Comparison of ENCODE assay signal across 15 cellular contexts in the genomic region with DNA sequence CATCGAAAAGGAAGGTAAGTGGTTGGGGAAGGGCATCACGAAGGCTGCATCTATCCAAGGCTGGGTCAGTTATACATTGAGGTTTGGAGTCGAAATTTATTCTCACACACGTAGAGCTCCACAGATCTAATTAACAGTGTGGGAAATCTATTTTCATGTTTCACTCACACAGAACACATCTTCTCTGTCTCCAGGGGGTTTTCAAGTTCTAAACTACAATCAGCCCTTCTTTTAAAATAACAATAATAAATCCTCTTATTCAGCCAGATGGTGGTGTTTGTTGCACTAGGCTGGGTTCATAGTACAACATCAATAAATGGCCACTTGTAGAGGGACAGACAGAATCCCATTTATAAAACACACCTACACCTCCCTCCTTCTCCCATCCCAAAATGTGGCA.
DNase-seq lines count a peak whose midpoint lies in the region; ATAC-seq and TF ChIP-seq lines count a peak whose summit lies in the region.
"Had no signal": no experiment of that assay in that cellular context is flagged by ENCODE, and none has a peak within 500 bp of the region (broad histone marks: within the 10 kb centered on the region; RNA-seq: fewer than 3 reads in every experiment).

No MANE protein-coding gene starts in this region.

- DNase-seq in SK-N-SH (no peak), fibroblast of mammary gland (ENCODE audit: low read depth) (peak; percentile 58), psoas muscle (no peak), upper lobe of right lung (no peak), SW 1271 (lab: John Stamatoyannopoulos, UW) (no peak), nucleus accumbens (lab: John Stamatoyannopoulos, UW) (no peak), epidermal melanocyte (ENCODE audit: insufficient read length, low spot score) (no peak)
- DNase-seq: activated CD4-positive, alpha-beta T cell treated with anti-CD3 and anti-CD28 coated beads for 1 hour; effector memory CD4-positive, alpha-beta T cell; H7; NCI-H2107; stimulated activated CD4-positive, alpha-beta T cell treated with anti-CD3 and anti-CD28 coated beads, Interleukin-2, amount 100 ng/mL, for 48 hours had no signal

- H3K9ac ChIP-seq in SK-N-SH = peak overlapping the region; percentile 57; the same call in 1 of the 2 replicates

- ATAC-seq in SK-N-SH treated with all-trans-retinoic acid at 6 μM for 48 hours (no peak), psoas muscle (no peak), upper lobe of right lung (no peak)

- peaks cover 19% of the 10 kb centered on the region for H3F3A ChIP-seq in SK-N-SH (replicated peaks; ENCODE audit: insufficient read depth)

- no peak for TF ChIP-seq EP300 in SK-N-SH (IDR thresholded peaks at IDR 0.05; ENCODE audit: borderline replicate concordance in 1 of 2, low read depth in 1 of 2, low read length in 1 of 2)

- CTCF ChIA-PET in SK-N-SH (lab: Yijun Ruan, JAX) = interaction anchor here (2.1 kb wide), 1 partner anchor 13 kb away, joined by 7 read pairs; no protein-coding TSS in a partner anchor

- no peaks in the 10 kb centered on the region for H3K9me2 ChIP-seq in SK-N-SH

- H2AFZ ChIP-seq in SK-N-SH (ENCODE audit: low read depth) = peak overlapping the region; percentile 68; the same call in 1 of the 2 replicates

- H3K4me2 ChIP-seq in SK-N-SH = peak overlapping the region; percentile 50; the same call in 1 of the 2 replicates

- POLR2A ChIA-PET in SK-N-SH (lab: Yijun Ruan, JAX) = no interaction called here

- peaks cover 10 to 38% of the 10 kb centered on the region in 2 experiments for H3K4me1 ChIP-seq in SK-N-SH (ENCODE audit: control insufficient read depth in 1 of 2, insufficient read depth in 2 of 2, low read depth in 1 of 2, low read length in 1 of 2)
- H3K4me1 ChIP-seq in psoas muscle = peaks cover 31% of the 10 kb centered on the region
- peaks cover 20% of the 10 kb centered on the region for H3K4me1 ChIP-seq in upper lobe of right lung

- no peaks in the 10 kb centered on the region for H3K27me3 ChIP-seq in SK-N-SH (ENCODE audit: insufficient read depth)
- H3K27me3 ChIP-seq in psoas muscle (ENCODE audit: insufficient read depth in 3 of 3, low read length in 2 of 3) = no peaks in the 10 kb centered on the region
- H3K27me3 ChIP-seq in upper lobe of right lung = no peaks in the 10 kb centered on the region

- no peaks in the 10 kb centered on the region for H4K20me1 ChIP-seq in SK-N-SH (ENCODE audit: insufficient read depth)

- TF ChIP-seq RAD21 in SK-N-SH (IDR thresholded peaks at IDR 0.05; ENCODE audit: low read length) = no peak

- no peaks in the 10 kb centered on the region for H3K9me3 ChIP-seq in SK-N-SH
- no peaks in the 10 kb centered on the region for H3K9me3 ChIP-seq in psoas muscle
- no peaks in the 10 kb centered on the region for H3K9me3 ChIP-seq in upper lobe of right lung

- no peak for TF ChIP-seq CTCF in SK-N-SH (IDR thresholded peaks at IDR 0.05)
- no peak for TF ChIP-seq CTCF in fibroblast of mammary gland (conservative IDR thresholded peaks at IDR 0.05; ENCODE audit: control insufficient read depth, insufficient read depth, low read depth, low read length)
- no peak for TF ChIP-seq CTCF in psoas muscle (IDR thresholded peaks at IDR 0.05)
- TF ChIP-seq CTCF in upper lobe of right lung (IDR thresholded peaks at IDR 0.05) = no peak

- H3K36me3 ChIP-seq in SK-N-SH (replicated peaks in 1 of 2; ENCODE audit: control insufficient read depth in 1 of 2, insufficient read depth in 2 of 2, low read length in 1 of 2) = no peaks in the 10 kb centered on the region
- H3K36me3 ChIP-seq in psoas muscle (ENCODE audit: insufficient read depth in 1 of 2, low read depth in 1 of 2) = no peaks in the 10 kb centered on the region
- no peaks in the 10 kb centered on the region for H3K36me3 ChIP-seq in upper lobe of right lung

- intact Hi-C loops in psoas muscle (cut with DNase I) = loop anchor here in 1 of 2 donors (5.0 to 10.0 kb wide), 2 partner anchors 77 to 94 kb away; no protein-coding TSS in a partner anchor
- intact Hi-C loops in upper lobe of right lung (cut with DNase I) = loop anchor here (10.0 kb wide), 1 partner anchor 174 kb away; the partner anchor contains the start of gene KLF9

- H3K79me2 ChIP-seq in SK-N-SH (ENCODE audit: insufficient read depth) = no peaks in the 10 kb centered on the region

- H3K27ac ChIP-seq in SK-N-SH (ENCODE audit: low read depth in 2 of 2, low read length in 1 of 2) (peak overlapping the region; percentile 63 to 97; a peak in 3 of 4 replicates), psoas muscle (peak overlapping the region; percentile 69), upper lobe of right lung (peak overlapping the region; percentile 45)
- H3K27ac ChIP-seq: 22Rv1, C4-2B had no signal

- H3K4me3 ChIP-seq in SK-N-SH (ENCODE audit: low read depth in 2 of 2, low read length in 1 of 2) (no peak overlapping the region), fibroblast of mammary gland (ENCODE audit: control insufficient read depth, low read depth, low read length) (no peak overlapping the region), psoas muscle (no peak overlapping the region), upper lobe of right lung (no peak overlapping the region)

- WGBS in SK-N-SH (ENCODE audit: low lambda C conversion rate) = 70% methylated on average over 4 of the region's 4 CpGs
- 89 to 90% (median 90%) methylated on average over 4 of the region's 4 CpGs for WGBS in psoas muscle, 3 donors

TF ChIP-seq in SK-N-SH, 30 proteins besides CTCF, POLR2A, EP300 and RAD21 (continues in another document):
- TF ChIP-seq GATA2 (CRISPR knock-in tag; IDR thresholded peaks at IDR 0.05) = no peak
- no peak for TF ChIP-seq SIN3A (IDR thresholded peaks at IDR 0.05; ENCODE audit: borderline replicate concordance, low read depth, low read length)
- TF ChIP-seq REST (IDR thresholded peaks at IDR 0.05; ENCODE audit: low read depth, low read length) = no peak
- no peak for TF ChIP-seq SMC3 (IDR thresholded peaks at IDR 0.05; ENCODE audit: low read depth, low read length)
- TF ChIP-seq FOSL2 (IDR thresholded peaks at IDR 0.05; ENCODE audit: borderline replicate concordance, low read depth) = no peak

TF ChIP-seq in SK-N-SH treated with all-trans-retinoic acid at 6 μM for 48 hours, 23 proteins besides CTCF, POLR2A, EP300 and RAD21:
- TF ChIP-seq, protein P1, sequence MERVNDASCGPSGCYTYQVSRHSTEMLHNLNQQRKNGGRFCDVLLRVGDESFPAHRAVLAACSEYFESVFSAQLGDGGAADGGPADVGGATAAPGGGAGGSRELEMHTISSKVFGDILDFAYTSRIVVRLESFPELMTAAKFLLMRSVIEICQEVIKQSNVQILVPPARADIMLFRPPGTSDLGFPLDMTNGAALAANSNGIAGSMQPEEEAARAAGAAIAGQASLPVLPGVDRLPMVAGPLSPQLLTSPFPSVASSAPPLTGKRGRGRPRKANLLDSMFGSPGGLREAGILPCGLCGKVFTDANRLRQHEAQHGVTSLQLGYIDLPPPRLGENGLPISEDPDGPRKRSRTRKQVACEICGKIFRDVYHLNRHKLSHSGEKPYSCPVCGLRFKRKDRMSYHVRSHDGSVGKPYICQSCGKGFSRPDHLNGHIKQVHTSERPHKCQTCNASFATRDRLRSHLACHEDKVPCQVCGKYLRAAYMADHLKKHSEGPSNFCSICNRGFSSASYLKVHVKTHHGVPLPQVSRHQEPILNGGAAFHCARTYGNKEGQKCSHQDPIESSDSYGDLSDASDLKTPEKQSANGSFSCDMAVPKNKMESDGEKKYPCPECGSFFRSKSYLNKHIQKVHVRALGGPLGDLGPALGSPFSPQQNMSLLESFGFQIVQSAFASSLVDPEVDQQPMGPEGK (CRISPR knock-in tag; IDR thresholded peaks at IDR 0.05; ENCODE audit: borderline replicate concordance) = no peak
- TF ChIP-seq TOX (CRISPR knock-in tag; IDR thresholded peaks at IDR 0.05; ENCODE audit: borderline replicate concordance) (no peak), CSDC2 (CRISPR knock-in tag; IDR thresholded peaks at IDR 0.05) (no peak), CREB5 (CRISPR knock-in tag; IDR thresholded peaks at IDR 0.05; ENCODE audit: low read depth) (no peak), ZFP30 (CRISPR knock-in tag; IDR thresholded peaks at IDR 0.05) (no peak), ISL1 (CRISPR knock-in tag; IDR thresholded peaks at IDR 0.05) (no peak), OSR1 (CRISPR knock-in tag; IDR thresholded peaks at IDR 0.05) (no peak), SNAI2 (CRISPR knock-in tag; IDR thresholded peaks at IDR 0.05) (no peak), ARNTL (CRISPR knock-in tag; IDR thresholded peaks at IDR 0.05; ENCODE audit: borderline replicate concordance, low read depth) (no peak)
- TF ChIP-seq, protein P2, sequence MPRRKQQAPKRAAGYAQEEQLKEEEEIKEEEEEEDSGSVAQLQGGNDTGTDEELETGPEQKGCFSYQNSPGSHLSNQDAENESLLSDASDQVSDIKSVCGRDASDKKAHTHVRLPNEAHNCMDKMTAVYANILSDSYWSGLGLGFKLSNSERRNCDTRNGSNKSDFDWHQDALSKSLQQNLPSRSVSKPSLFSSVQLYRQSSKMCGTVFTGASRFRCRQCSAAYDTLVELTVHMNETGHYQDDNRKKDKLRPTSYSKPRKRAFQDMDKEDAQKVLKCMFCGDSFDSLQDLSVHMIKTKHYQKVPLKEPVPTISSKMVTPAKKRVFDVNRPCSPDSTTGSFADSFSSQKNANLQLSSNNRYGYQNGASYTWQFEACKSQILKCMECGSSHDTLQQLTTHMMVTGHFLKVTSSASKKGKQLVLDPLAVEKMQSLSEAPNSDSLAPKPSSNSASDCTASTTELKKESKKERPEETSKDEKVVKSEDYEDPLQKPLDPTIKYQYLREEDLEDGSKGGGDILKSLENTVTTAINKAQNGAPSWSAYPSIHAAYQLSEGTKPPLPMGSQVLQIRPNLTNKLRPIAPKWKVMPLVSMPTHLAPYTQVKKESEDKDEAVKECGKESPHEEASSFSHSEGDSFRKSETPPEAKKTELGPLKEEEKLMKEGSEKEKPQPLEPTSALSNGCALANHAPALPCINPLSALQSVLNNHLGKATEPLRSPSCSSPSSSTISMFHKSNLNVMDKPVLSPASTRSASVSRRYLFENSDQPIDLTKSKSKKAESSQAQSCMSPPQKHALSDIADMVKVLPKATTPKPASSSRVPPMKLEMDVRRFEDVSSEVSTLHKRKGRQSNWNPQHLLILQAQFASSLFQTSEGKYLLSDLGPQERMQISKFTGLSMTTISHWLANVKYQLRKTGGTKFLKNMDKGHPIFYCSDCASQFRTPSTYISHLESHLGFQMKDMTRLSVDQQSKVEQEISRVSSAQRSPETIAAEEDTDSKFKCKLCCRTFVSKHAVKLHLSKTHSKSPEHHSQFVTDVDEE (CRISPR knock-in tag; IDR thresholded peaks at IDR 0.05) = no peak
